In genomic region chr20:58109126-58109880, GRCh38 we compare ENCODE assay signal across 15 cellular contexts.
DNase-seq lines count a peak whose midpoint lies in the region; ATAC-seq, FAIRE-seq and TF ChIP-seq lines count a peak whose summit lies in the region.
"Had no signal": no experiment of that assay in that cellular context is flagged by ENCODE, and none has a peak within 500 bp of the region (broad histone marks: within the 10 kb centered on the region; RNA-seq: fewer than 3 reads in every experiment).

No MANE protein-coding gene starts in this region.

- no peak for FAIRE-seq in H54 (lab: Jason Lieb, UNC)

- peak; percentile 53 for DNase-seq in H54 (ENCODE audit: insufficient read length, low spot score)
- DNase-seq in fibroblast of peridontal ligament (ENCODE audit: extremely low read depth) = peak; percentile 88
- DNase-seq in superior temporal gyrus (ENCODE audit: extremely low spot score) = peak; percentile 44
- DNase-seq in nephron progenitor cell = no peak
- no peak for DNase-seq in type B pancreatic cell (ENCODE audit: extremely low spot score, unreplicated experiment)
- no peak for DNase-seq in T1000 (lab: John Stamatoyannopoulos, UW)
- DNase-seq: activated CD4-positive, alpha-beta T cell treated with anti-CD3 and anti-CD28 coated beads for 36 hours; activated T-cell treated with anti-CD3 and anti-CD28 coated beads, Interleukin-2, amount 50 U/mL, for 4 hours; COR-L47; endodermal cell; Karpas-422; right lobe of liver; T-cell had no signal

- H3K9me3 Mint-ChIP-seq in nephron progenitor cell (peaks cover 12% of the 10 kb centered on the region), type B pancreatic cell (peaks cover 18% of the 10 kb centered on the region)

- TF ChIP-seq CTCF in nephron progenitor cell (IDR thresholded peaks at IDR 0.05) (no peak), type B pancreatic cell (conservative IDR thresholded peaks at IDR 0.05) (no peak)

- H3K36me3 Mint-ChIP-seq in nephron progenitor cell (ENCODE audit: low read depth) (no peaks in the 10 kb centered on the region), type B pancreatic cell (no peaks in the 10 kb centered on the region)
- H3K36me3 Mint-ChIP-seq: brain, T-cell had no signal

- no peak overlapping the region for H3K4me3 Mint-ChIP-seq in nephron progenitor cell
- H3K4me3 Mint-ChIP-seq in type B pancreatic cell = no peak overlapping the region
- H3K4me3 Mint-ChIP-seq: activated CD4-positive, alpha-beta T cell treated with anti-CD3 and anti-CD28 coated beads for 36 hours; activated T-cell treated with anti-CD3 and anti-CD28 coated beads, Interleukin-2, amount 50 U/mL, for 4 hours; brain; endodermal cell; T-cell had no signal

- H3K4me1 Mint-ChIP-seq in nephron progenitor cell (peaks cover 9% of the 10 kb centered on the region), type B pancreatic cell (ENCODE audit: unreplicated experiment) (peaks cover 15% of the 10 kb centered on the region)
- H3K4me1 Mint-ChIP-seq: activated CD4-positive, alpha-beta T cell treated with anti-CD3 and anti-CD28 coated beads for 36 hours; endodermal cell; T-cell had no signal

- ATAC-seq in SK-N-SH treated with all-trans-retinoic acid at 6 μM for 48 hours = peak; percentile 35; the same call in 2 of the 3 replicates
- ATAC-seq: activated CD4-positive, alpha-beta T cell treated with anti-CD3 and anti-CD28 coated beads for 36 hours; activated T-cell treated with anti-CD3 and anti-CD28 coated beads, Interleukin-2, amount 50 U/mL, for 4 hours; right lobe of liver; T-cell had no signal

- TF ChIP-seq POLR2A in H54 (IDR thresholded peaks at IDR 0.05; ENCODE audit: low read depth, low read length) = no peak

- H3K27ac Mint-ChIP-seq in nephron progenitor cell = no peak overlapping the region
- H3K27ac Mint-ChIP-seq in type B pancreatic cell = no peak overlapping the region
- H3K27ac Mint-ChIP-seq: activated CD4-positive, alpha-beta T cell treated with anti-CD3 and anti-CD28 coated beads for 36 hours; brain; endodermal cell; T-cell had no signal

- H3K27me3 Mint-ChIP-seq in nephron progenitor cell (ENCODE audit: low read depth, poor library complexity) (peaks cover 14% of the 10 kb centered on the region), type B pancreatic cell (peaks cover 7% of the 10 kb centered on the region)

TF ChIP-seq in SK-N-SH treated with all-trans-retinoic acid at 6 μM for 48 hours, 23 proteins besides CTCF, POLR2A, EP300 and RAD21:
- TF ChIP-seq, protein P1, sequence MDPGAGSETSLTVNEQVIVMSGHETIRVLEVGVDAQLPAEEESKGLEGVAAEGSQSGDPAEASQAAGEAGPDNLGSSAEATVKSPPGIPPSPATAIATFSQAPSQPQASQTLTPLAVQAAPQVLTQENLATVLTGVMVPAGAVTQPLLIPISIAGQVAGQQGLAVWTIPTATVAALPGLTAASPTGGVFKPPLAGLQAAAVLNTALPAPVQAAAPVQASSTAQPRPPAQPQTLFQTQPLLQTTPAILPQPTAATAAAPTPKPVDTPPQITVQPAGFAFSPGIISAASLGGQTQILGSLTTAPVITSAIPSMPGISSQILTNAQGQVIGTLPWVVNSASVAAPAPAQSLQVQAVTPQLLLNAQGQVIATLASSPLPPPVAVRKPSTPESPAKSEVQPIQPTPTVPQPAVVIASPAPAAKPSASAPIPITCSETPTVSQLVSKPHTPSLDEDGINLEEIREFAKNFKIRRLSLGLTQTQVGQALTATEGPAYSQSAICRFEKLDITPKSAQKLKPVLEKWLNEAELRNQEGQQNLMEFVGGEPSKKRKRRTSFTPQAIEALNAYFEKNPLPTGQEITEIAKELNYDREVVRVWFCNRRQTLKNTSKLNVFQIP (CRISPR knock-in tag; IDR thresholded peaks at IDR 0.05; ENCODE audit: borderline replicate concordance, low read depth) = no peak
- no peak for TF ChIP-seq OSR1 (CRISPR knock-in tag; IDR thresholded peaks at IDR 0.05)
- TF ChIP-seq ZC3H10 (CRISPR knock-in tag; IDR thresholded peaks at IDR 0.05) = no peak
- TF ChIP-seq TCF4 (CRISPR knock-in tag; IDR thresholded peaks at IDR 0.05; ENCODE audit: borderline replicate concordance) = no peak
- TF ChIP-seq TOX (CRISPR knock-in tag; IDR thresholded peaks at IDR 0.05; ENCODE audit: borderline replicate concordance) = no peak
- TF ChIP-seq ARNTL (CRISPR knock-in tag; IDR thresholded peaks at IDR 0.05; ENCODE audit: borderline replicate concordance, low read depth) = no peak
- TF ChIP-seq ZFP30 (CRISPR knock-in tag; IDR thresholded peaks at IDR 0.05) = no peak
- no peak for TF ChIP-seq ZNF70 (CRISPR knock-in tag; IDR thresholded peaks at IDR 0.05)
- no peak for TF ChIP-seq PATZ1 (CRISPR knock-in tag; IDR thresholded peaks at IDR 0.05; ENCODE audit: borderline replicate concordance)
- TF ChIP-seq ISL1 (CRISPR knock-in tag; IDR thresholded peaks at IDR 0.05) = no peak
- no peak for TF ChIP-seq BACH2 (CRISPR knock-in tag; IDR thresholded peaks at IDR 0.05; ENCODE audit: borderline replicate concordance)

Comparison
In these comparisons a context has a peak if more than half of its experiments do, and no peak if none do; other contexts are left out.
1. DNase-seq: peak in H54 (single experiment), fibroblast of peridontal ligament (single experiment) and superior temporal gyrus (single experiment); none in nephron progenitor cell (single experiment), type B pancreatic cell (single experiment) and T1000 (single experiment).